8 cellular contexts compared by ENCODE assay signal in the genomic region with DNA sequence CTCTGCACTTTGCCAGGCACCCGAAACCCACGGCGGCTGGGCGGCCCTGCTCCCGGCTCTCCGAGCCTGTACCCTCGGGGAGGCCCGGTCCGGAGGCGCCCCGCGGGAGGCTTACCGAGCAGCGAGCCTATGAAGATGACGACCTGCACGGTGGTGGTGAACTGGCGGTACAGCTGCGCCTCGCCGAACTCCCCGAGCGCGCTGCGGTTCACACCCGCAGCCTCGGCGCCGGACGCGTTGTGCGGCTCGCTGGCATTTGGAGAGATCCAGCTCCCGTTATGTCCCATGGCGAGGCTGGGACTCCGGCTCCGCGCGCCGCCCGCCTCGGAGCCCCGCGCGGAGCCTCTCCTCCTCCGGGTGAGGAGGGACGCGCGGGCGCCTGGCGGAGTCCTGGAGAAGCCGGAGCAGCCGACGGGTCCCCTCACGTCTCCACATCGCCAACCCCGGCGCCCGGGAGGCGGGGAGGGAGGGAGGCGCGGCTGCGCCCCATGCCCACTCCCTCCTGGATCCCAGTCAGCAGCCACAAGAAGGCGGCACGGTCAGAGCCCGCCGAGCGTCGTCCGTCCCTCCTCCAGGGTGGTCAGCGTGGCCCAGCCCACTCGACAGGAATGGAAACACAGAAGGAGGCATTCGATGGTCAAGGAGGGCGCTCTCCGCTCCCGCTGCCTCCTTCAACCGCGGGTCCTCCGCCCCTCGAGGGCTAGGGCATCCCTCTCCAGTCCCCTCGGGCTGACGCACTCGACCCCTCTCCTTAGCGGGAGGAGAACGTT. TPM values are rescaled to one million over a fixed set of nuclear protein-coding genes. Genes with fewer than 3 reads are reported as not detected.
DNase-seq lines count a peak whose midpoint lies in the region; ATAC-seq and TF ChIP-seq lines count a peak whose summit lies in the region.

GPR176 (minus strand) TSS at position 527 of the 770 bp plus-strand sequence; CDS start at position 287, 240 bp downstream.

- POLR2A ChIA-PET in HCT116 (lab: Charles Lee) = interaction anchor here (1.4 kb wide), 1 partner anchor 14 kb away, joined by 5 read pairs; the partner anchor contains the start of gene EIF2AK4

- H2AFZ ChIP-seq in HCT116 (ENCODE audit: low read depth, low read length, poor library complexity, severe bottlenecking) (peak within 1 kb of the TSS; percentile 91), neural progenitor cell (replicated peaks) (peak within 1 kb of the TSS; percentile 92)

- H3K9ac ChIP-seq in HCT116 (ENCODE audit: low read length) (peak within 1 kb of the TSS; percentile 52), neural progenitor cell (peak within 1 kb of the TSS; percentile 12)

- CTCF ChIA-PET in HCT116 (lab: Charles Lee) = no interaction called here

- peaks cover 29% of the 10 kb centered on the region for H3K27me3 Mint-ChIP-seq in activated naive CD8-positive, alpha-beta T cell treated with anti-CD3 and anti-CD28 coated beads for 36 hours
- H3K27me3 Mint-ChIP-seq in neural progenitor cell (ENCODE audit: insufficient read depth, low read depth) = peaks cover 24% of the 10 kb centered on the region

- intact Hi-C loops in HCT116 (cut with micrococcal nuclease) = no loop called here

- H4K20me1 ChIP-seq in HCT116 (ENCODE audit: insufficient read depth) (no peaks in the 10 kb centered on the region), neural progenitor cell (ENCODE audit: low read depth) (no peaks in the 10 kb centered on the region)

- no TSS peak for BruUV-seq in HCT116 (replicated peaks; lab: Mats Ljungman, UMichigan)

- H3K4me1 Mint-ChIP-seq in activated naive CD8-positive, alpha-beta T cell treated with anti-CD3 and anti-CD28 coated beads for 36 hours = peaks cover 18% of the 10 kb centered on the region
- peaks cover 12% of the 10 kb centered on the region for H3K4me1 Mint-ChIP-seq in neural progenitor cell

- peak within 1 kb of the TSS; percentile 81 for H3K4me3 Mint-ChIP-seq in activated naive CD8-positive, alpha-beta T cell treated with anti-CD3 and anti-CD28 coated beads for 36 hours
- H3K4me3 Mint-ChIP-seq in neural progenitor cell = peak within 1 kb of the TSS; percentile 85

- ATAC-seq in HCT116 (peak; percentile 47), HG03460 (IDR thresholded peaks at IDR 0.05; ENCODE audit: unreplicated experiment) (no peak)

- peaks cover 6 to 23% of the 10 kb centered on the region in 2 experiments; a peak in 3 of 4 replicates for H3K4me1 ChIP-seq in HCT116 (ENCODE audit: control insufficient read depth in 1 of 2, insufficient read depth in 2 of 2, low read length in 2 of 2)
- H3K4me1 ChIP-seq in Peyer's patch = peaks cover 0 to 13% (median 9%) of the 10 kb centered on the region in 4 donors
- H3K4me1 ChIP-seq in neural progenitor cell = peaks cover 17% of the 10 kb centered on the region

- RAD21 ChIA-PET in HCT116 (lab: Charles Lee; ENCODE audit: low non-redundant PET in 1 of 2, low total read pairs in 2 of 2, uncharacterized antibody in 2 of 2, unreplicated experiment in 2 of 2) = no interaction called here

- H3K36me3 ChIP-seq in HCT116 (ENCODE audit: control insufficient read depth in 1 of 2, insufficient read depth in 2 of 2, low read length in 2 of 2) (no peaks in the 10 kb centered on the region), Peyer's patch (no peaks in the 10 kb centered on the region), neural progenitor cell (no peaks in the 10 kb centered on the region)

- peak within 1 kb of the TSS; percentile 28; the same call in 1 of the 2 replicates for H3K27ac ChIP-seq in HCT116 (ENCODE audit: low read depth, low read length)
- peak within 1 kb of the TSS; percentile 18 to 76 (median 48) for H3K27ac ChIP-seq in Peyer's patch
- H3K27ac ChIP-seq in neural progenitor cell = no peak within 1 kb of the TSS

- H3K9me2 ChIP-seq in HCT116 (ENCODE audit: insufficient read depth) = no peaks in the 10 kb centered on the region

- H3K4me2 ChIP-seq in HCT116 (ENCODE audit: low read length) (peak within 1 kb of the TSS; percentile 84), neural progenitor cell (peak within 1 kb of the TSS; percentile 78)

- H3K9me3 ChIP-seq in HCT116 (ENCODE audit: control insufficient read depth in 1 of 2, insufficient read depth in 1 of 2, low read depth in 1 of 2, low read length in 2 of 2) = no peaks in the 10 kb centered on the region
- H3K9me3 ChIP-seq in Peyer's patch = no peaks in the 10 kb centered on the region
- H3K9me3 ChIP-seq in neural progenitor cell (ENCODE audit: low read depth) = no peaks in the 10 kb centered on the region

- peaks cover 7% of the 10 kb centered on the region for H3K36me3 Mint-ChIP-seq in activated naive CD8-positive, alpha-beta T cell treated with anti-CD3 and anti-CD28 coated beads for 36 hours
- peaks cover 2% of the 10 kb centered on the region for H3K36me3 Mint-ChIP-seq in neural progenitor cell

- no peaks in the 10 kb centered on the region for H3K79me2 ChIP-seq in HCT116 (ENCODE audit: insufficient read depth, low read length)
- peaks cover 50% of the 10 kb centered on the region for H3K79me2 ChIP-seq in neural progenitor cell (ENCODE audit: low read depth)

- H3F3A ChIP-seq in neural progenitor cell (ENCODE audit: low read depth) = peaks cover 7% of the 10 kb centered on the region

- peaks cover 5% of the 10 kb centered on the region for H3K9me3 Mint-ChIP-seq in activated naive CD8-positive, alpha-beta T cell treated with anti-CD3 and anti-CD28 coated beads for 36 hours
- H3K9me3 Mint-ChIP-seq in neural progenitor cell = peaks cover 10% of the 10 kb centered on the region

- TF ChIP-seq RAD21 in HCT116 (IDR thresholded peaks at IDR 0.05; ENCODE audit: low read depth) = no peak

- no peak for TF ChIP-seq POLR2A in HCT116 (IDR thresholded peaks at IDR 0.05; ENCODE audit: borderline replicate concordance, extremely low read depth, insufficient read depth, insufficient read length)
- TF ChIP-seq POLR2A in Peyer's patch (IDR thresholded peaks at IDR 0.05) = no peak

- no peak for TF ChIP-seq CTCF in HCT116 (IDR thresholded peaks at IDR 0.05 in 2 of 3, conservative IDR thresholded peaks at IDR 0.05 in 1 of 3; ENCODE audit: borderline replicate concordance in 1 of 3, insufficient read depth in 1 of 3, low read depth in 2 of 3, low read length in 2 of 3)
- no peak for TF ChIP-seq CTCF in Peyer's patch (IDR thresholded peaks at IDR 0.05)
- TF ChIP-seq CTCF in neural progenitor cell (IDR thresholded peaks at IDR 0.05) = no peak

- DNase-seq in DMS114 treated with DMSO at 0.1 percent for 48 hours (lab: John Stamatoyannopoulos, UW; ENCODE audit: unreplicated experiment) (peak; percentile 28), HCT116 (ENCODE audit: low read depth, low spot score) (no peak), Peyer's patch (peak in 2 of 3 donors; percentile 51 to 59), germinal center (ENCODE audit: low spot score) (peak; percentile 38), neural progenitor cell (ENCODE audit: low spot score) (peak; percentile 76), NCI-H1048 (lab: John Stamatoyannopoulos, UW) (no peak)
- peak; percentile 31 for DNase-seq in activated naive CD8-positive, alpha-beta T cell treated with anti-CD3 and anti-CD28 coated beads for 36 hours

- H3K4me3 ChIP-seq in HCT116 (replicated peaks in 1 of 2; ENCODE audit: low read depth in 1 of 2, low read length in 2 of 2) (peak within 1 kb of the TSS; percentile 42 to 55), Peyer's patch (peak within 1 kb of the TSS; percentile 51 to 72 (median 61)), neural progenitor cell (peak within 1 kb of the TSS; percentile 92)

- no peaks in the 10 kb centered on the region for H3K27me3 ChIP-seq in HCT116 (ENCODE audit: insufficient read depth, low read length)
- no peaks in the 10 kb centered on the region for H3K27me3 ChIP-seq in Peyer's patch
- H3K27me3 ChIP-seq in neural progenitor cell = peaks cover 7% of the 10 kb centered on the region

- peak within 1 kb of the TSS; percentile 75 for H3K27ac Mint-ChIP-seq in activated naive CD8-positive, alpha-beta T cell treated with anti-CD3 and anti-CD28 coated beads for 36 hours
- H3K27ac Mint-ChIP-seq in neural progenitor cell = no peak within 1 kb of the TSS

TF ChIP-seq in HCT116, 20 proteins besides CTCF, POLR2A, EP300 and RAD21:
- TF ChIP-seq TCF7L2 (IDR thresholded peaks at IDR 0.05; ENCODE audit: borderline replicate concordance, extremely low read depth, insufficient read depth, insufficient read length) (no peak), SP1 (IDR thresholded peaks at IDR 0.05; ENCODE audit: low read depth) (no peak), ZNF274 (IDR thresholded peaks at IDR 0.05; ENCODE audit: low read depth, low read length) (no peak), YY1 (IDR thresholded peaks at IDR 0.05; ENCODE audit: extremely low read depth, insufficient replicate concordance, low read depth, low read length) (no peak)

RNA-seq across cellular contexts. Expression of gene GPR176, which starts in this region (rescaled TPM):
- total RNA-seq in HCT116 (2021; ENCODE audit: unreplicated experiment) (1.7 TPM), Peyer's patch (1 to 10 TPM in 3 of 4 donors, under 1 TPM in 1; 0.88 to 4.3 (median 3.1) TPM), neural progenitor cell (ENCODE audit: low replicate concordance) (20.6 and 36.4 TPM in 2 replicates)
- 0.51 and 0.87 TPM in 2 replicates for polyA plus RNA-seq in HCT116 (2012)
- total RNA-seq in activated naive CD8-positive, alpha-beta T cell treated with anti-CD3 and anti-CD28 coated beads for 36 hours = under 1 TPM in 1 of 2 experiments, not detected in 1; 0.12 TPM

Comparison
In these comparisons a context has a peak if more than half of its experiments do, and no peak if none do; other contexts are left out.
1. Peak in DNase-seq in activated naive CD8-positive, alpha-beta T cell treated with anti-CD3 and anti-CD28 coated beads for 36 hours; RNA of the gene not detected or under 1 TPM.
2. DNase-seq: peak in DMS114 treated with DMSO at 0.1 percent for 48 hours (single experiment), Peyer's patch (2 of 3), germinal center (single experiment) and neural progenitor cell (single experiment); none in HCT116 (single experiment) and NCI-H1048 (single experiment).
3. Peak in every context shown above with its lines, with median percentiles within 50 percentile points of each other: H3K4me3 ChIP-seq.